ENCODE assay signal across 8 cellular contexts in the genomic region with DNA sequence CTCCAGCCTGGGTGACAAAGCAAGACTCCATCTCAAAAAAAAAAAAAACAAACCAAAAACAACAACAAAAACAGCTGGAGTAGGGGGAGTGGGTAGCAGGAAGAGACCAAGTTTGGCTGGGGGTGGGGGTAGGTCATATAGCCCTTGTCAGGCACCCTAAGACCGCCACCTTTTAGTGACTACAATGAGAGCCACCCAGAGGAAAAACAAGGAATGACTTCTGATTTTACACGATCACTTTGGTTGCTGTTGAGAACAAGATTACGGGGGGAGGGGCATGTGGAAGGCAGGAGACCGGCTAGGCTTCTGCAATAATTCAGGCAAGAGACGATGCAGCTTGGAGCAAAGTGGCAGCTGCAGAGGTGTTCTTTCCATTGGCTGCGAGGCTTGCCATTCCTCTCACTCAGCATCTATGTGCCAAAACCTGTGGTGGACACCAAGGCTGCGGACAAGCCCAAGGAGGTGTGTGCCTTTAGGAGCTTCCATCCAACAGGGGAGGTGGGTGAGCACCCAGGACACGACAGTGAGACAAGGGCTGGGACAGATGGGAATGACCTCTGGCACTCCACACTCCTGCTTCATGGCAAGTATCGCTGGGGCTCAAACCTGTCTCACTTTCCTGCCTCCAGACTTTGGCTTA. TPM values are rescaled to one million over a fixed set of nuclear protein-coding genes. Genes with fewer than 3 reads are reported as not detected.
DNase-seq lines count a peak whose midpoint lies in the region; ATAC-seq and TF ChIP-seq lines count a peak whose summit lies in the region.

No MANE protein-coding gene starts in this region.

- H3K4me3 Mint-ChIP-seq in activated naive CD4-positive, alpha-beta T cell treated with anti-CD3 and anti-CD28 coated beads, Interleukin-2, amount 10 ng/mL, durations not matched to agents 7 days and 5 days: peak overlapping the region; percentile 98
- peak overlapping the region; percentile 61 for H3K4me3 Mint-ChIP-seq in dendritic cell treated with granulocyte-macrophage colony-stimulating factor and Interleukin-4, amounts not matched to agents 40 ng/mL and 50 ng/mL, for 4 days

- ATAC-seq in sciatic nerve (no peak), HG02571 (IDR thresholded peaks at IDR 0.05; ENCODE audit: unreplicated experiment) (no peak)

- H3K36me3 ChIP-seq in OCI-LY1 (ENCODE audit: insufficient read depth, low read length): peaks cover 35% of the 10 kb centered on the region

- CTCF ChIA-PET in activated naive CD4-positive, alpha-beta T cell treated with anti-CD3 and anti-CD28 coated beads, Interleukin-2, amount 10 ng/mL, durations not matched to agents 7 days and 5 days (lab: Charles Lee): interaction anchor here (0.6 to 7.0 kb wide), 9 partner anchors 9 to 494 kb away, joined by 3 to 216 read pairs (median 5); partner anchors contain the start of genes ATF4 and TAB1

- H3K9ac ChIP-seq in OCI-LY1 (ENCODE audit: low read length): peak overlapping the region; percentile 99

- H3K27ac Mint-ChIP-seq in activated naive CD4-positive, alpha-beta T cell treated with anti-CD3 and anti-CD28 coated beads, Interleukin-2, amount 10 ng/mL, durations not matched to agents 7 days and 5 days: peak overlapping the region; percentile 55
- H3K27ac Mint-ChIP-seq in dendritic cell treated with granulocyte-macrophage colony-stimulating factor and Interleukin-4, amounts not matched to agents 40 ng/mL and 50 ng/mL, for 4 days: peak overlapping the region; percentile 95

- H3K4me1 Mint-ChIP-seq in activated naive CD4-positive, alpha-beta T cell treated with anti-CD3 and anti-CD28 coated beads, Interleukin-2, amount 10 ng/mL, durations not matched to agents 7 days and 5 days: peaks cover 77% of the 10 kb centered on the region
- peaks cover 72% of the 10 kb centered on the region for H3K4me1 Mint-ChIP-seq in dendritic cell treated with granulocyte-macrophage colony-stimulating factor and Interleukin-4, amounts not matched to agents 40 ng/mL and 50 ng/mL, for 4 days (ENCODE audit: low read depth)

- peak overlapping the region; percentile 99 for H3K4me3 ChIP-seq in OCI-LY1 (ENCODE audit: low read depth, low read length, poor library complexity, severe bottlenecking)

- H3K4me2 ChIP-seq in OCI-LY1 (ENCODE audit: low read length): peak overlapping the region; percentile 77

- TF ChIP-seq CTCF in OCI-LY1 (IDR thresholded peaks at IDR 0.05; ENCODE audit: low read length): peak; percentile 31; the same call in 1 of the 2 replicates

- H4K20me1 ChIP-seq in OCI-LY1 (ENCODE audit: insufficient read depth, low read length): no peaks in the 10 kb centered on the region

- no peak overlapping the region for H2AFZ ChIP-seq in OCI-LY1 (ENCODE audit: low read length)

- no peaks in the 10 kb centered on the region for H3K27me3 ChIP-seq in OCI-LY1 (ENCODE audit: insufficient read depth, low read length)

- peaks cover 14% of the 10 kb centered on the region for H3K79me2 ChIP-seq in OCI-LY1 (ENCODE audit: insufficient read depth, low read length)

- peak; percentile 50 for DNase-seq in activated naive CD4-positive, alpha-beta T cell treated with anti-CD3 and anti-CD28 coated beads, Interleukin-2, amount 10 ng/mL, durations not matched to agents 7 days and 5 days
- no peak for DNase-seq in activated naive CD4-positive, alpha-beta T cell treated with anti-CD3 and anti-CD28 coated beads, Interleukin-2, amount 50 U/mL, for 16 hours
- peak; percentile 62 for DNase-seq in sciatic nerve (ENCODE audit: low spot score)
- DNase-seq in NCI-H1436 (lab: John Stamatoyannopoulos, UW): no peak
- DNase-seq in NCI-H146 (lab: John Stamatoyannopoulos, UW): no peak

- H3K9me3 Mint-ChIP-seq in activated naive CD4-positive, alpha-beta T cell treated with anti-CD3 and anti-CD28 coated beads, Interleukin-2, amount 10 ng/mL, durations not matched to agents 7 days and 5 days: no peaks in the 10 kb centered on the region
- H3K9me3 Mint-ChIP-seq in dendritic cell treated with granulocyte-macrophage colony-stimulating factor and Interleukin-4, amounts not matched to agents 40 ng/mL and 50 ng/mL, for 4 days: no peaks in the 10 kb centered on the region

- peaks cover 44% of the 10 kb centered on the region for H3K36me3 Mint-ChIP-seq in activated naive CD4-positive, alpha-beta T cell treated with anti-CD3 and anti-CD28 coated beads, Interleukin-2, amount 10 ng/mL, durations not matched to agents 7 days and 5 days
- H3K36me3 Mint-ChIP-seq in dendritic cell treated with granulocyte-macrophage colony-stimulating factor and Interleukin-4, amounts not matched to agents 40 ng/mL and 50 ng/mL, for 4 days (ENCODE audit: low read depth): peaks cover 67% of the 10 kb centered on the region

- intact Hi-C loops in dendritic cell treated with granulocyte-macrophage colony-stimulating factor and Interleukin-4, amounts not matched to agents 40 ng/mL and 50 ng/mL, for 4 days (cut with micrococcal nuclease): loop anchor here (5.0 kb wide), 1 partner anchor 511 kb away; no protein-coding TSS in a partner anchor
- intact Hi-C loops in sciatic nerve (cut with DNase I): no loop called here

- peaks cover 78% of the 10 kb centered on the region for H3K4me1 ChIP-seq in OCI-LY1 (ENCODE audit: insufficient read depth, low read length, severe bottlenecking)

- H3K27ac ChIP-seq in OCI-LY1 (ENCODE audit: low read depth, low read length, poor library complexity, severe bottlenecking): peak overlapping the region; percentile 98

- no peaks in the 10 kb centered on the region for H3K9me3 ChIP-seq in OCI-LY1 (ENCODE audit: low read length)

- H3K9me2 ChIP-seq in OCI-LY1 (ENCODE audit: low read depth, low read length): no peaks in the 10 kb centered on the region

- peaks cover 10% of the 10 kb centered on the region for H3F3A ChIP-seq in OCI-LY1 (ENCODE audit: insufficient read depth, low read length)

- no peaks in the 10 kb centered on the region for H3K27me3 Mint-ChIP-seq in activated naive CD4-positive, alpha-beta T cell treated with anti-CD3 and anti-CD28 coated beads, Interleukin-2, amount 10 ng/mL, durations not matched to agents 7 days and 5 days
- no peaks in the 10 kb centered on the region for H3K27me3 Mint-ChIP-seq in dendritic cell treated with granulocyte-macrophage colony-stimulating factor and Interleukin-4, amounts not matched to agents 40 ng/mL and 50 ng/mL, for 4 days

RNA-seq across cellular contexts. Expression of gene RPS19BP1, which starts 1.7 kb away (rescaled TPM):
- 58.2 TPM for total RNA-seq in sciatic nerve

RNA-seq across cellular contexts. Expression of gene ATF4, which starts 10.4 kb away (rescaled TPM):
- 319 TPM for total RNA-seq in sciatic nerve

RNA-seq across cellular contexts. Expression of gene MIEF1, which starts 28.7 kb away (rescaled TPM):
- total RNA-seq in sciatic nerve: 19.0 TPM

RNA-seq across cellular contexts. Expression of gene CACNA1I, which starts 39.7 kb away (rescaled TPM):
- 0.40 TPM for total RNA-seq in sciatic nerve

Comparison
In these comparisons a context has a peak if more than half of its experiments do, and no peak if none do; other contexts are left out.
1. DNase-seq: peak in activated naive CD4-positive, alpha-beta T cell treated with anti-CD3 and anti-CD28 coated beads, Interleukin-2, amount 10 ng/mL, durations not matched to agents 7 days and 5 days (single experiment) and sciatic nerve (single experiment); none in activated naive CD4-positive, alpha-beta T cell treated with anti-CD3 and anti-CD28 coated beads, Interleukin-2, amount 50 U/mL, for 16 hours (single experiment), NCI-H1436 (single experiment) and NCI-H146 (single experiment).